8 cellular contexts compared by ENCODE assay signal in genomic region chr13:99425485-99426341, GRCh38.
DNase-seq lines count a peak whose midpoint lies in the region; ATAC-seq and TF ChIP-seq lines count a peak whose summit lies in the region.

No MANE protein-coding gene starts in this region.

- H4K20me1 ChIP-seq in PC-9 (ENCODE audit: insufficient read depth) = no peaks in the 10 kb centered on the region

- H3K4me2 ChIP-seq in PC-9 = no peak overlapping the region

- H3K27me3 Mint-ChIP-seq in activated CD4-positive, alpha-beta T cell treated with anti-CD3 and anti-CD28 coated beads for 36 hours = no peaks in the 10 kb centered on the region

- CTCF ChIA-PET in activated CD4-positive, alpha-beta T cell treated with anti-CD3 and anti-CD28 coated beads for 36 hours (lab: Charles Lee) = interaction anchor here (0.6 to 3.8 kb wide), 11 partner anchors 9 to 168 kb away, joined by 3 to 33 read pairs (median 3); partner anchors contain the start of gene GPR18
- CTCF ChIA-PET in PC-9 (lab: Charles Lee) = no interaction called here

- no TSS peak for BruUV-seq in PC-9 (replicated peaks; lab: Mats Ljungman, UMichigan)

- POLR2A ChIA-PET in activated CD4-positive, alpha-beta T cell treated with anti-CD3 and anti-CD28 coated beads for 36 hours (lab: Charles Lee) = interaction anchor here (0.6 to 1.4 kb wide), 3 partner anchors 8 to 226 kb away, joined by 4 to 5 read pairs (median 4); no protein-coding TSS in a partner anchor
- POLR2A ChIA-PET in PC-9 (lab: Charles Lee; ENCODE audit: unreplicated experiment) = no interaction called here

- H2AFZ ChIP-seq in PC-9 = no peak overlapping the region

- H3F3A ChIP-seq in PC-9 (ENCODE audit: insufficient read depth, low read depth) = 0 out of 2 replicates have a peak, but pooled peaks cover 4% of the 10 kb centered on the region

- peaks cover 67% of the 10 kb centered on the region for H3K4me1 Mint-ChIP-seq in activated CD4-positive, alpha-beta T cell treated with anti-CD3 and anti-CD28 coated beads for 36 hours

- H3K36me3 Mint-ChIP-seq in activated CD4-positive, alpha-beta T cell treated with anti-CD3 and anti-CD28 coated beads for 36 hours (ENCODE audit: low read depth) = peaks cover 1% of the 10 kb centered on the region

- H3K4me1 ChIP-seq in PC-9 (replicated peaks; ENCODE audit: insufficient read depth) = no peaks in the 10 kb centered on the region

- H3K9me2 ChIP-seq in PC-9 (ENCODE audit: insufficient read depth) = no peaks in the 10 kb centered on the region

- TF ChIP-seq CTCF in PC-9 (conservative IDR thresholded peaks at IDR 0.05) = no peak

- peaks cover 34% of the 10 kb centered on the region for H3K27me3 ChIP-seq in PC-9 (ENCODE audit: insufficient read depth, low read depth)

- intact Hi-C loops in activated CD4-positive, alpha-beta T cell treated with anti-CD3 and anti-CD28 coated beads for 36 hours (cut with DNase I, micrococcal nuclease) = no loop called here
- intact Hi-C loops in PC-9 (cut with micrococcal nuclease; ENCODE audit: unreplicated experiment) = no loop called here

- no peaks in the 10 kb centered on the region for H3K9me3 ChIP-seq in PC-9 (ENCODE audit: insufficient read depth, low read depth)

- no peak overlapping the region for H3K27ac ChIP-seq in PC-9

- no peak overlapping the region for H3K4me3 ChIP-seq in PC-9

- peak overlapping the region; percentile 65 for H3K4me3 Mint-ChIP-seq in activated CD4-positive, alpha-beta T cell treated with anti-CD3 and anti-CD28 coated beads for 36 hours

- no peaks in the 10 kb centered on the region for H3K36me3 ChIP-seq in PC-9 (ENCODE audit: low read depth)

- no peaks in the 10 kb centered on the region for H3K79me2 ChIP-seq in PC-9 (ENCODE audit: low read depth)

- H3K9me3 Mint-ChIP-seq in activated CD4-positive, alpha-beta T cell treated with anti-CD3 and anti-CD28 coated beads for 36 hours (ENCODE audit: low read depth) = peaks cover 6% of the 10 kb centered on the region

- ATAC-seq in activated CD4-positive, alpha-beta T cell treated with anti-CD3 and anti-CD28 coated beads for 36 hours = peak; percentile 37
- peak; percentile 50 for ATAC-seq in HG03045 (IDR thresholded peaks at IDR 0.05; ENCODE audit: unreplicated experiment)
- ATAC-seq in esophagus mucosa = peak; percentile 30

- peak; percentile 80 for DNase-seq in activated CD4-positive, alpha-beta T cell treated with anti-CD3 and anti-CD28 coated beads for 36 hours
- DNase-seq in activated CD4-positive, alpha-beta T cell treated with anti-CD3 and anti-CD28 coated beads for 1 hour = no peak
- DNase-seq in T-helper 1 cell (peak in 3 of 5 donors; percentile 23 to 53 (median 41)), dermis blood vessel endothelial cell (no peak), PC-9 (no peak), superior temporal gyrus (ENCODE audit: extremely low spot score) (no peak)

- peak overlapping the region; percentile 93 for H3K27ac Mint-ChIP-seq in activated CD4-positive, alpha-beta T cell treated with anti-CD3 and anti-CD28 coated beads for 36 hours

Comparison
In these comparisons a context has a peak if more than half of its experiments do, and no peak if none do; other contexts are left out.
1. DNase-seq: peak in activated CD4-positive, alpha-beta T cell treated with anti-CD3 and anti-CD28 coated beads for 36 hours (single experiment) and T-helper 1 cell (3 of 5); none in activated CD4-positive, alpha-beta T cell treated with anti-CD3 and anti-CD28 coated beads for 1 hour (single experiment), dermis blood vessel endothelial cell (single experiment), PC-9 (0 of 2) and superior temporal gyrus (single experiment).
2. Peak in every context shown above with its lines, with median percentiles within 50 percentile points of each other: ATAC-seq.